9 cellular contexts compared by ENCODE assay signal in the genomic region with DNA sequence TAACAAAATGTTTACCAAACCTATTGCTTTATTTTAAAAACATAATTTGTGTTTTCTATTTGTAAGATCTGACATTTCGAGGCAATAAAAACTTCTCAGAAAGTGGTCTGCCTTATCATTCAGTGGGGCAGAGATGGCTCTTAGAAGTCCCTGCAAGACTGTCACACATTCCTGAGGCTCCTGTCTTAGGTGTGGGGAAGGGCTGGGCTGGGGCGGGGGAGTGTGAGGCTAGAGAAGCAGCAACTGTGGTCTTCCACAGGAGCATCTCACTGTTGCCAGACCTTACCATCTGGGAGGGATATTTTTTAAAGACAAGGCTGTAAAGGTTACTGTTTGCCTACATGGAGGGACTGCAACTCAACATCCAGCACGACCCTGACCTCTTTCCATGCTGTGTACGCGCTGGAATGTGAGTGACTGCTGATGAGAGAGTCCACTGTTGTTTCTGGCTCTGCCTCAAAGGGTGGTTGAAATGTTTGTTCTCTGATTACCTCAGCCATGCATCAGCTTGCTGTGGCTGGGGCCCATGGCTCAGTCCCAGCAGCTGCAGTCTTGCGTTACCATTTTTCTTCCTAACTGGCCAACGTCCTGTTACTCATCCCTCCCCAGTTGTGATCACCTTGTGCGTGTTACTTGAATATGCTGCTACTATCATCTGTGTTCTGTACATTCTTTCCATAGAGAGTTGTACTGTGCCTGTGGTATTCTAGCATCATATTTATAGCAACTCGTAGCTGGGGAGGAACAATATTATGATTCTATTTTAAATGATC. TPM values are rescaled to one million over a fixed set of nuclear protein-coding genes. Genes with fewer than 3 reads are reported as not detected.
A peak's percentile ranks its signal among the peaks of the same experiment; 100 is the strongest.
DNase-seq lines count a peak whose midpoint lies in the region; ATAC-seq, FAIRE-seq and TF ChIP-seq lines count a peak whose summit lies in the region.
"Had no signal": no experiment of that assay in that cellular context is flagged by ENCODE, and none has a peak within 500 bp of the region (broad histone marks: within the 10 kb centered on the region; RNA-seq: fewer than 3 reads in every experiment).

No MANE protein-coding gene starts in this region.

- no peaks in the 10 kb centered on the region for H4K20me1 ChIP-seq in fibroblast of lung (ENCODE audit: control insufficient read depth, extremely low read depth, insufficient read depth, low read length)

- peak; percentile 95 to 98 (median 96) for ATAC-seq in pancreas
- no peak for ATAC-seq in GM18502 (IDR thresholded peaks at IDR 0.05; ENCODE audit: poor library complexity, unreplicated experiment)
- ATAC-seq in HG02970 (IDR thresholded peaks at IDR 0.05; ENCODE audit: low FRiP score, unreplicated experiment) = no peak

- H3K36me3 ChIP-seq in fibroblast of lung (ENCODE audit: control insufficient read depth, insufficient read depth, low read length) (peaks cover 10% of the 10 kb centered on the region), pancreas (peaks cover 0 to 14% (median 0%) of the 10 kb centered on the region in 3 donors)

- no peak for TF ChIP-seq CTCF in fibroblast of lung (conservative IDR thresholded peaks at IDR 0.05 in 1 of 2, IDR thresholded peaks at IDR 0.05 in 1 of 2; ENCODE audit: low read depth in 1 of 2, low read length in 2 of 2)
- no peak for TF ChIP-seq CTCF in pancreas (IDR thresholded peaks at IDR 0.05)

- H3K27me3 ChIP-seq in fibroblast of lung (ENCODE audit: control insufficient read depth, insufficient read depth, low read length) (no peaks in the 10 kb centered on the region), pancreas (no peaks in the 10 kb centered on the region)

- H3K9me3 ChIP-seq in fibroblast of lung (ENCODE audit: control insufficient read depth, insufficient read depth, low read depth, low read length) (no peaks in the 10 kb centered on the region), pancreas (no peaks in the 10 kb centered on the region)

- FAIRE-seq in pancreas (lab: Jason Lieb, UNC) = no peak

- DNase-seq in DMS53 treated with DMSO at 0.1 percent for 48 hours (lab: John Stamatoyannopoulos, UW; ENCODE audit: unreplicated experiment) (peak; percentile 52), fibroblast of lung (ENCODE audit: low read depth in 2 of 2) (peak; percentile 96 to 98), pancreas (peak; percentile 63 to 82 (median 74)), NCI-H345 (lab: John Stamatoyannopoulos, UW) (no peak)
- DNase-seq in stimulated activated CD4-positive, alpha-beta T cell treated with anti-CD3 and anti-CD28 coated beads, Interleukin-1b, Interleukin-23, amount 100 ng/mL, for 48 hours = no peak
- DNase-seq: effector memory CD4-positive, alpha-beta T cell had no signal

- 33 to 34% methylated on average over 9 of the region's 9 CpGs for WGBS in pancreas, 2 donors

- H3K27ac ChIP-seq in fibroblast of lung (ENCODE audit: insufficient read depth, low read length) (peak overlapping the region; percentile 84), pancreas (peak overlapping the region in 3 of 4 donors; percentile 9 to 38 (median 17))

- no peaks in the 10 kb centered on the region for H3K79me2 ChIP-seq in fibroblast of lung (ENCODE audit: control insufficient read depth, insufficient read depth, low read length)

- H3K9ac ChIP-seq in fibroblast of lung (ENCODE audit: insufficient read depth, low read length) = peak overlapping the region; percentile 28

- intact Hi-C loops in pancreas (cut with DNase I) = no loop called here

- H3K4me2 ChIP-seq in fibroblast of lung (ENCODE audit: extremely low read depth, insufficient read depth, low read length) = peak overlapping the region; percentile 7

- H3K4me3 ChIP-seq in fibroblast of lung (replicated peaks in 1 of 4; ENCODE audit: control extremely low read depth in 1 of 4, insufficient read depth in 1 of 4, low read depth in 3 of 4, low read length in 4 of 4) (no peak overlapping the region), pancreas (no peak overlapping the region)

- no peak overlapping the region for H2AFZ ChIP-seq in fibroblast of lung (ENCODE audit: low read length)

- H3K4me1 ChIP-seq in fibroblast of lung (ENCODE audit: control insufficient read depth, extremely low read depth, insufficient read depth, low read length) = peaks cover 25% of the 10 kb centered on the region
- H3K4me1 ChIP-seq in pancreas = peaks cover 6 to 20% (median 18%) of the 10 kb centered on the region in 3 donors

TF ChIP-seq in PFSK-1, 5 proteins besides CTCF, POLR2A, EP300 and RAD21:
- TF ChIP-seq TAF1 (IDR thresholded peaks at IDR 0.05; ENCODE audit: borderline replicate concordance, insufficient read depth, low read length) = no peak
- peak; percentile 9 for TF ChIP-seq FOXP2 (optimal IDR thresholded peaks at IDR 0.05; ENCODE audit: borderline replicate concordance, extremely low read depth, extremely low read length, insufficient read depth)

RNA-seq across cellular contexts. Expression of a gene that starts 12.4 kb away (rescaled TPM):
- polyA plus RNA-seq in PFSK-1 (2012; ENCODE audit: insufficient read length, low read depth) = 3.4 TPM
- total RNA-seq in fibroblast of lung (5.1 and 13.5 TPM in 2 replicates), pancreas (1 to 10 TPM; 4.2 to 9.5 (median 6.5) TPM)
- polyA plus RNA-seq in fibroblast of lung (31.9 and 43.9 TPM in 2 replicates), pancreas (10 to 100 TPM in 1 of 2 donors, 1 to 10 TPM in 1; 9.7 to 13.2 TPM)
- 26.4 and 35.7 TPM in 2 replicates for polyA plus RNA-seq in fibroblast of lung (2012)
- 13.9 and 16.0 TPM in 2 replicates for polyA minus RNA-seq in fibroblast of lung (ENCODE audit: low replicate concordance)

RNA-seq across cellular contexts. Expression of a gene that starts 12.8 kb away (rescaled TPM):
- 7.4 TPM for polyA plus RNA-seq in PFSK-1 (2012; ENCODE audit: insufficient read length, low read depth)
- total RNA-seq in fibroblast of lung = 18.2 and 23.8 TPM in 2 replicates
- 14.0 and 16.1 TPM in 2 replicates for polyA plus RNA-seq in fibroblast of lung
- polyA plus RNA-seq in fibroblast of lung (2012) = 16.2 and 20.7 TPM in 2 replicates
- polyA minus RNA-seq in fibroblast of lung (ENCODE audit: low replicate concordance) = 21.0 and 39.0 TPM in 2 replicates
- 10 to 100 TPM; 11.0 to 22.6 (median 13.8) TPM for total RNA-seq in pancreas
- 1 to 10 TPM; 7.6 to 8.1 TPM for polyA plus RNA-seq in pancreas

Comparison
In these comparisons a context has a peak if more than half of its experiments do, and no peak if none do; other contexts are left out.
1. DNase-seq: peak in DMS53 treated with DMSO at 0.1 percent for 48 hours (single experiment), fibroblast of lung (2 of 2) and pancreas (6 of 6); none in NCI-H345 (single experiment) and stimulated activated CD4-positive, alpha-beta T cell treated with anti-CD3 and anti-CD28 coated beads, Interleukin-1b, Interleukin-23, amount 100 ng/mL, for 48 hours (single experiment).
2. ATAC-seq: peak in pancreas (4 of 4); none in GM18502 (single experiment) and HG02970 (single experiment).